Comparison of ENCODE assay signal across 1 cellular context in genomic region chr2:10285578-10286198, GRCh38.
TF ChIP-seq lines count a peak whose summit lies in the region.

No MANE protein-coding gene starts in this region.

TF ChIP-seq in HepG2, 621 proteins besides CTCF, POLR2A, EP300 and RAD21 (continued from another document and continues in another):
- TF ChIP-seq ZNF567 (CRISPR knock-in tag; IDR thresholded peaks at IDR 0.05; ENCODE audit: borderline replicate concordance) (no peak), RCOR2 (CRISPR knock-in tag; IDR thresholded peaks at IDR 0.05) (0 out of 2 replicates have a peak, but pooled peaks have one; percentile 36), SYNCRIP (IDR thresholded peaks at IDR 0.05; ENCODE audit: insufficient read depth, low read depth, low read length) (no peak), ZBTB49 (CRISPR knock-in tag; IDR thresholded peaks at IDR 0.05; ENCODE audit: borderline replicate concordance) (no peak), ZSCAN12 (CRISPR knock-in tag; IDR thresholded peaks at IDR 0.05) (no peak), KLF12 (CRISPR knock-in tag; IDR thresholded peaks at IDR 0.05; ENCODE audit: borderline replicate concordance) (no peak), FOXC1 (CRISPR knock-in tag; IDR thresholded peaks at IDR 0.05; ENCODE audit: borderline replicate concordance) (peak; percentile 88), ZNF446 (CRISPR knock-in tag; IDR thresholded peaks at IDR 0.05) (peak; percentile 43; the same call in 1 of the 2 replicates), KDM6A (CRISPR knock-in tag; IDR thresholded peaks at IDR 0.05; ENCODE audit: low read depth) (no peak), ZNF30 (CRISPR knock-in tag; IDR thresholded peaks at IDR 0.05) (no peak), ZNF552 (CRISPR knock-in tag; IDR thresholded peaks at IDR 0.05; ENCODE audit: borderline replicate concordance) (no peak), MEIS2 (CRISPR knock-in tag; IDR thresholded peaks at IDR 0.05) (no peak), SETDB1 (CRISPR knock-in tag; IDR thresholded peaks at IDR 0.05; ENCODE audit: borderline replicate concordance) (no peak), KAT8 (CRISPR knock-in tag; IDR thresholded peaks at IDR 0.05) (peak; percentile 78), ZNF276 (CRISPR knock-in tag; IDR thresholded peaks at IDR 0.05; ENCODE audit: low read depth) (peak; percentile 54; the same call in 1 of the 2 replicates), ZFX (CRISPR knock-in tag; IDR thresholded peaks at IDR 0.05; ENCODE audit: low read depth) (peak; percentile 90), HNRNPUL1 (IDR thresholded peaks at IDR 0.05; ENCODE audit: low read depth, low read length) (no peak), MIER3 (CRISPR knock-in tag; IDR thresholded peaks at IDR 0.05; ENCODE audit: borderline replicate concordance) (0 out of 2 replicates have a peak, but pooled peaks have one; percentile 43), ZSCAN31 (CRISPR knock-in tag; IDR thresholded peaks at IDR 0.05; ENCODE audit: low read depth) (peak; percentile 87), ZSCAN25 (CRISPR knock-in tag; IDR thresholded peaks at IDR 0.05) (peak; percentile 65; the same call in 1 of the 2 replicates), ZNF121 (CRISPR knock-in tag; IDR thresholded peaks at IDR 0.05) (no peak), ZNF660 (CRISPR knock-in tag; IDR thresholded peaks at IDR 0.05; ENCODE audit: borderline replicate concordance, low read depth) (no peak), REPIN1 (CRISPR knock-in tag; IDR thresholded peaks at IDR 0.05; ENCODE audit: borderline replicate concordance, low read depth) (no peak), JUN (CRISPR knock-in tag; IDR thresholded peaks at IDR 0.05) (peak; percentile 75), IRF2 (CRISPR knock-in tag; IDR thresholded peaks at IDR 0.05) (0 out of 2 replicates have a peak, but pooled peaks have one; percentile 39), ZNF766 (CRISPR knock-in tag; IDR thresholded peaks at IDR 0.05; ENCODE audit: borderline replicate concordance) (no peak), FUBP1 (CRISPR knock-in tag; IDR thresholded peaks at IDR 0.05; ENCODE audit: borderline replicate concordance) (no peak), ZNF839 (CRISPR knock-in tag; IDR thresholded peaks at IDR 0.05; ENCODE audit: borderline replicate concordance) (no peak; the same call in 1 of the 2 replicates), REL (CRISPR knock-in tag; conservative IDR thresholded peaks at IDR 0.05) (peak; percentile 72; the same call in 1 of the 2 replicates), POGK (CRISPR knock-in tag; conservative IDR thresholded peaks at IDR 0.05) (no peak), CBFB (CRISPR knock-in tag; IDR thresholded peaks at IDR 0.05) (peak; percentile 25; the same call in 1 of the 2 replicates), ZNF367 (CRISPR knock-in tag; IDR thresholded peaks at IDR 0.05; ENCODE audit: borderline replicate concordance) (no peak), KDM5A (IDR thresholded peaks at IDR 0.05; ENCODE audit: borderline replicate concordance, low read length) (no peak), ZNF296 (CRISPR knock-in tag; conservative IDR thresholded peaks at IDR 0.05) (0 out of 2 replicates have a peak, but pooled peaks have one; percentile 9), RFXAP (CRISPR knock-in tag; IDR thresholded peaks at IDR 0.05; ENCODE audit: borderline replicate concordance) (no peak), RXRA (CRISPR knock-in tag; IDR thresholded peaks at IDR 0.05) (peak; percentile 73), MED13 (CRISPR knock-in tag; IDR thresholded peaks at IDR 0.05) (no peak), TRAFD1 (CRISPR knock-in tag; IDR thresholded peaks at IDR 0.05; ENCODE audit: borderline replicate concordance) (no peak), ZNF24 (IDR thresholded peaks at IDR 0.05) (no peak), FOXM1 (CRISPR knock-in tag; IDR thresholded peaks at IDR 0.05) (no peak), TOPORS (CRISPR knock-in tag; IDR thresholded peaks at IDR 0.05) (peak; percentile 24; the same call in 1 of the 2 replicates), ZNF512B (CRISPR knock-in tag; IDR thresholded peaks at IDR 0.05; ENCODE audit: borderline replicate concordance) (no peak), ZBTB4 (CRISPR knock-in tag; IDR thresholded peaks at IDR 0.05; ENCODE audit: borderline replicate concordance) (no peak), RBM22 (optimal IDR thresholded peaks at IDR 0.05; ENCODE audit: low read length) (no peak), NR0B2 (CRISPR knock-in tag; IDR thresholded peaks at IDR 0.05) (0 out of 2 replicates have a peak, but pooled peaks have one; percentile 24), ZNF841 (CRISPR knock-in tag; IDR thresholded peaks at IDR 0.05; ENCODE audit: borderline replicate concordance) (no peak), TRIM24 (CRISPR knock-in tag; IDR thresholded peaks at IDR 0.05) (no peak)
